Comparison of ENCODE assay signal across 17 cellular contexts in the genomic region with DNA sequence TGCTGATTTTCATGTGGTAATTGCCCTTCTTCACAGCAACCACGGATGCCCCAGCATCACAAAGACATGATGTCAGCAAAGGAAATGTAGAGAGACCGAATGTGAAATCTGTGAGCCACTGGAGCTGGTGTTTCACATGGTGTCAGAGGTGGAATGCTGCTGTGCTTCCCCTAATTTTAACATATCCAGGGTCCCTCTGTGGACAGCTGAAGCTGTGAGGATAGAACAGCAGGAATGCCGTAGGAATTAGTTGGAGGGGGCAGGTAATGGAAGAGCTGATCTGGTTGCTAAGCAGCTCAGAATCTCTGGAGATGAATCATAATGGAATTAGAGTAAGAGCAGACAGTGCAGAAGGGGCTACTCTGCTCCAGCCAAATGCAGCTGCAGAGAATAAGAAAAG.
DNase-seq lines count a peak whose midpoint lies in the region; FAIRE-seq and TF ChIP-seq lines count a peak whose summit lies in the region.
"Had no signal": no experiment of that assay in that cellular context is flagged by ENCODE, and none has a peak within 500 bp of the region (broad histone marks: within the 10 kb centered on the region; RNA-seq: fewer than 3 reads in every experiment).

No MANE protein-coding gene starts in this region.

- no peaks in the 10 kb centered on the region for H3K4me1 ChIP-seq in mesendoderm (ENCODE audit: control insufficient read depth, low read depth, low read length)
- no peaks in the 10 kb centered on the region for H3K4me1 ChIP-seq in uterus
- no peaks in the 10 kb centered on the region for H3K4me1 ChIP-seq in esophagus muscularis mucosa
- H3K4me1 ChIP-seq: BLaER1, Caco-2 had no signal

- H4K5ac ChIP-seq in mesendoderm (ENCODE audit: low read length): no peak overlapping the region

- peak; percentile 55 for DNase-seq in D721Med (ENCODE audit: insufficient read length, low spot score)
- DNase-seq in SK-N-DZ (ENCODE audit: low spot score): peak; percentile 50
- DNase-seq in mesendoderm: peak; percentile 31
- peak; percentile 34 for DNase-seq in retina
- no peak for DNase-seq in uterus
- no peak for DNase-seq in amniotic stem cell (lab: John Stamatoyannopoulos, UW)
- DNase-seq in esophagus muscularis mucosa (ENCODE audit: extremely low spot score): no peak
- DNase-seq: 8988T; AML-193; Caco-2; CD8-positive, alpha-beta memory T cell; DMS53; H7 had no signal

- no peak overlapping the region for H3K23ac ChIP-seq in mesendoderm (ENCODE audit: low read length)

- no peak for TF ChIP-seq EP300 in esophagus muscularis mucosa (IDR thresholded peaks at IDR 0.05)

- no peak overlapping the region for H2BK15ac ChIP-seq in mesendoderm (replicated peaks; ENCODE audit: low read depth)

- no peak overlapping the region for H3K4ac ChIP-seq in mesendoderm (ENCODE audit: low read depth, low read length)

- no peak overlapping the region for H4K8ac ChIP-seq in mesendoderm (ENCODE audit: low read depth, low read length)

- H3K9ac ChIP-seq in mesendoderm (ENCODE audit: low read length): no peak overlapping the region
- H3K9ac ChIP-seq: BLaER1 had no signal

- no peaks in the 10 kb centered on the region for H3K9me3 ChIP-seq in uterus
- no peaks in the 10 kb centered on the region for H3K9me3 ChIP-seq in esophagus muscularis mucosa

- no peak overlapping the region for H2BK120ac ChIP-seq in mesendoderm (ENCODE audit: low read depth, low read length)

- H3K27ac ChIP-seq in mesendoderm (ENCODE audit: low read depth, low read length) (no peak overlapping the region), uterus (no peak overlapping the region), esophagus muscularis mucosa (replicated peaks in 1 of 4) (no peak overlapping the region)
- H3K27ac ChIP-seq: BLaER1 had no signal

- no peak overlapping the region for H2BK5ac ChIP-seq in mesendoderm (ENCODE audit: low read length)

- H3K4me2 ChIP-seq in mesendoderm (ENCODE audit: low read length): no peak overlapping the region
- H3K4me2 ChIP-seq: BLaER1, GM23338 had no signal

- no peak overlapping the region for H3K18ac ChIP-seq in mesendoderm (ENCODE audit: low read length)

- H3K4me3 ChIP-seq in mesendoderm (ENCODE audit: low read length) (no peak overlapping the region), uterus (no peak overlapping the region), esophagus muscularis mucosa (no peak overlapping the region)
- H3K4me3 ChIP-seq: BLaER1, GM12878, GM23338 had no signal

- no peak for FAIRE-seq in D721Med (lab: Jason Lieb, UNC)
- FAIRE-seq: GM12878, GM18507 had no signal

- H3K27me3 ChIP-seq in mesendoderm (ENCODE audit: insufficient read depth, low read length, poor library complexity) (no peaks in the 10 kb centered on the region), uterus (no peaks in the 10 kb centered on the region), esophagus muscularis mucosa (peaks cover 0 to 7% (median 0%) of the 10 kb centered on the region in 4 donors)
- H3K27me3 ChIP-seq: BLaER1 had no signal

- TF ChIP-seq POLR2A in uterus (IDR thresholded peaks at IDR 0.05) (no peak), esophagus muscularis mucosa (IDR thresholded peaks at IDR 0.05; ENCODE audit: low read depth) (no peak)

- H3K36me3 ChIP-seq in mesendoderm (ENCODE audit: control insufficient read depth, insufficient read depth, low read length) (no peaks in the 10 kb centered on the region), uterus (no peaks in the 10 kb centered on the region), esophagus muscularis mucosa (no peaks in the 10 kb centered on the region)
- H3K36me3 ChIP-seq: BLaER1 had no signal

- H2AK5ac ChIP-seq in mesendoderm (ENCODE audit: low read length): no peak overlapping the region

- H3K56ac ChIP-seq in mesendoderm (ENCODE audit: low read length): no peak overlapping the region

- no peaks in the 10 kb centered on the region for H3K79me1 ChIP-seq in mesendoderm (ENCODE audit: low read length)

- WGBS in mesendoderm (ENCODE audit: extremely low coverage, insufficient coverage, low lambda C conversion rate): no CpG with 5 or more reads among the region's 3 CpGs
- 23% methylated on average over 3 of the region's 3 CpGs for WGBS in esophagus muscularis mucosa

- H3K79me2 ChIP-seq in mesendoderm (ENCODE audit: control insufficient read depth, insufficient read depth, low read length): no peaks in the 10 kb centered on the region

- no peak for TF ChIP-seq CTCF in D721Med (IDR thresholded peaks at IDR 0.05; ENCODE audit: insufficient read depth, missing control alignments)
- no peak for TF ChIP-seq CTCF in uterus (IDR thresholded peaks at IDR 0.05)
- TF ChIP-seq CTCF in esophagus muscularis mucosa (IDR thresholded peaks at IDR 0.05): no peak

- intact Hi-C loops in uterus (cut with DNase I; ENCODE audit: low total_unique reads) (no loop called here), esophagus muscularis mucosa (cut with DNase I) (no loop called here)

Comparison
In these comparisons a context has a peak if more than half of its experiments do, and no peak if none do; other contexts are left out.
1. DNase-seq: peak in D721Med (single experiment), SK-N-DZ (single experiment), mesendoderm (single experiment) and retina (single experiment); none in uterus (0 of 2), amniotic stem cell (single experiment) and esophagus muscularis mucosa (single experiment).